Comparison of ENCODE assay signal across 9 cellular contexts in the genomic region with DNA sequence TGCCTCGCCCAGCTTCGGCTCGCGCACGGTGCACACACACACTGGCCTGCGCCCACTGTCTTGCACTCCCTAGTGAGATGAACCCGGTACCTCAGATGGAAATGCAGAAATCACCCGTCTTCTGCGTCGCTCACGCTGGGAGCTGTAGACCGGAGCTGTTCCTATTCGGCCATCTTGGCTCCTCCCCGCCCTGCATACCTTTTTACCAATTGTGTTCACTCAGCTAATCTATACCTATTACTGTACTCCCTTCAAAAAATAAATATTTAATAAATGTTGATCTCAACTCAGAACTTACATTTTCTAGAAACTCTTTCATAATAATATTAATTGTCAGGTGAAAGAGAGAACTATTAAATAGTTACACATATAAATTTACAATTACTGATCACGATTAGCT. TPM values are rescaled to one million over a fixed set of nuclear protein-coding genes. Genes with fewer than 3 reads are reported as not detected.
"Had no signal": no experiment of that assay in that cellular context is flagged by ENCODE, and none has a peak within 500 bp of the region (broad histone marks: within the 10 kb centered on the region; RNA-seq: fewer than 3 reads in every experiment).

No MANE protein-coding gene starts in this region.

RNA-seq across cellular contexts. Expression of a gene that starts 48.0 kb away (rescaled TPM):
- total RNA-seq: activated B cell treated with CpG ODN at 0.5 μM for 24 hours; activated CD4-positive, alpha-beta T cell treated with anti-CD3 and anti-CD28 coated beads, Interleukin-2, amount 10 ng/mL, durations not matched to agents 24 days and 14 days; activated CD8-positive, alpha-beta T cell treated with anti-CD3 and anti-CD28 coated beads for 36 hours; activated naive CD8-positive, alpha-beta T cell treated with anti-CD3 and anti-CD28 coated beads, Interleukin-2, amount 10 ng/mL, durations not matched to agents 7 days and 5 days; activated T-helper 1 cell treated with anti-CD3 and anti-CD28 coated beads, Interleukin-12 subunit alpha, Interleukin-12 subunit beta, Interleukin-2, Interleukin-4 antibody, amounts not matched to agents 30 ng/mL and 10 ng/mL and 1 ng/mL, durations not matched to agents 14 hours and 24 hours and 36 hours; ascending aorta; bronchial epithelial cell; chondrocyte had no signal
- polyA plus RNA-seq: cardiac muscle cell had no signal
